13 cellular contexts compared by ENCODE assay signal in the genomic region with DNA sequence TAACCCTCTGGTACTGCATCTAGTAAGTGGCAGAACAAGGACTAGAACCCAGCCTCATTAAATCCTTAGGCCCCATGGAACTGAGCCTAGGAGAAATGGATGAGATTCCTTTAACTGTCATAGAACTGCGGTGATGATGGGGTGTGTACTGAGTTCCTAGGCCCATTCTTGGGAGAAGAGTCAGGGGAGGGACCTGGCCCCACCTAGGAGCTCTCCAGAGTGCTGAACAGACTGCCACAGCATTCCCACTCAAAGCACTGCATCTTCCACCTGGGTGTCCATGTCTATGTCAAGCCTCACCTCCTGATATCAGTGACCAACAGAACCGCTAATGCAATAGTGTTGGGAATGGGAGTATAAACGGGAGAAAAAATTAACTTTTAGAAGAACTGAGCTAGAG. TPM values are rescaled to one million over a fixed set of nuclear protein-coding genes. Genes with fewer than 3 reads are reported as not detected.
DNase-seq lines count a peak whose midpoint lies in the region; ATAC-seq and TF ChIP-seq lines count a peak whose summit lies in the region.
"Had no signal": no experiment of that assay in that cellular context is flagged by ENCODE, and none has a peak within 500 bp of the region (broad histone marks: within the 10 kb centered on the region; RNA-seq: fewer than 3 reads in every experiment).

No MANE protein-coding gene starts in this region.

- no peaks in the 10 kb centered on the region for H3K27me3 Mint-ChIP-seq in activated naive CD4-positive, alpha-beta T cell treated with anti-CD3 and anti-CD28 coated beads for 36 hours (ENCODE audit: low read depth)

- no peak overlapping the region for H3K27ac Mint-ChIP-seq in activated naive CD4-positive, alpha-beta T cell treated with anti-CD3 and anti-CD28 coated beads for 36 hours
- H3K27ac Mint-ChIP-seq in activated naive CD4-positive, alpha-beta T cell treated with anti-CD3 and anti-CD28 coated beads, Interleukin-2, amount 50 U/mL, for 72 hours, result no peak overlapping the region
- H3K27ac Mint-ChIP-seq: activated CD4-positive, alpha-beta T cell treated with anti-CD3 and anti-CD28 coated beads, Interleukin-2, amount 10 ng/mL, durations not matched to agents 24 days and 14 days had no signal

- H3K4me3 ChIP-seq in RWPE2 (ENCODE audit: severe bottlenecking) (no peak overlapping the region), fibroblast of pulmonary artery (replicated peaks; ENCODE audit: low read depth, low read length) (no peak overlapping the region), upper lobe of right lung (no peak overlapping the region)
- H3K4me3 ChIP-seq: right lobe of liver, testis had no signal

- H3K27ac ChIP-seq in RWPE2 (ENCODE audit: poor library complexity, severe bottlenecking) (no peak overlapping the region), upper lobe of right lung (no peak overlapping the region)
- H3K27ac ChIP-seq: right lobe of liver, testis had no signal

- CTCF ChIA-PET in activated naive CD4-positive, alpha-beta T cell treated with anti-CD3 and anti-CD28 coated beads for 36 hours (lab: Charles Lee), result no interaction called here

- TF ChIP-seq CTCF in RWPE2 (IDR thresholded peaks at IDR 0.05; ENCODE audit: poor library complexity, severe bottlenecking) (no peak), fibroblast of pulmonary artery (IDR thresholded peaks at IDR 0.05; ENCODE audit: low read length, missing control alignments) (no peak), upper lobe of right lung (IDR thresholded peaks at IDR 0.05) (no peak)

- H3K36me3 Mint-ChIP-seq in activated naive CD4-positive, alpha-beta T cell treated with anti-CD3 and anti-CD28 coated beads for 36 hours (ENCODE audit: low read depth), result peaks cover 5% of the 10 kb centered on the region
- H3K36me3 Mint-ChIP-seq in activated naive CD4-positive, alpha-beta T cell treated with anti-CD3 and anti-CD28 coated beads, Interleukin-2, amount 50 U/mL, for 72 hours, result peaks cover 8 to 10% of the 10 kb centered on the region in 2 donors

- no peak for ATAC-seq in activated naive CD4-positive, alpha-beta T cell treated with anti-CD3 and anti-CD28 coated beads, Interleukin-2, amount 50 U/mL, for 72 hours
- ATAC-seq in RWPE2 (ENCODE audit: low read depth) (peak; percentile 70), upper lobe of right lung (peak; percentile 40), GM18861 (IDR thresholded peaks at IDR 0.05; ENCODE audit: unreplicated experiment) (no peak)

- H3K9me3 ChIP-seq in RWPE2 (ENCODE audit: severe bottlenecking), result no peaks in the 10 kb centered on the region
- H3K9me3 ChIP-seq in upper lobe of right lung, result no peaks in the 10 kb centered on the region
- H3K9me3 ChIP-seq: right lobe of liver, testis had no signal

- DNase-seq in activated naive CD4-positive, alpha-beta T cell treated with anti-CD3 and anti-CD28 coated beads for 36 hours, result peak; percentile 12
- DNase-seq in activated naive CD4-positive, alpha-beta T cell treated with anti-CD3 and anti-CD28 coated beads, Interleukin-2, amount 50 U/mL, for 72 hours (ENCODE audit: low spot score in 2 of 2), result no peak
- DNase-seq in RWPE2 (ENCODE audit: low spot score) (no peak), fibroblast of pulmonary artery (ENCODE audit: low read depth) (peak; percentile 18), upper lobe of right lung (no peak), inferior parietal cortex (ENCODE audit: extremely low spot score) (no peak), anterior cingulate cortex (lab: John Stamatoyannopoulos, UW) (no peak)
- DNase-seq: activated CD4-positive, alpha-beta T cell treated with anti-CD3 and anti-CD28 coated beads, Interleukin-2, amount 10 ng/mL, durations not matched to agents 24 days and 14 days; NCI-H1436 treated with DMSO at 0.1 percent for 48 hours; NCI-H748 treated with DMSO at 0.1 percent for 48 hours; right lobe of liver; testis had no signal

- H3K4me3 Mint-ChIP-seq in activated naive CD4-positive, alpha-beta T cell treated with anti-CD3 and anti-CD28 coated beads for 36 hours, result no peak overlapping the region
- H3K4me3 Mint-ChIP-seq: activated CD4-positive, alpha-beta T cell treated with anti-CD3 and anti-CD28 coated beads, Interleukin-2, amount 10 ng/mL, durations not matched to agents 24 days and 14 days had no signal

- no peaks in the 10 kb centered on the region for H3K27me3 ChIP-seq in RWPE2 (ENCODE audit: insufficient read depth, poor library complexity, severe bottlenecking)
- H3K27me3 ChIP-seq in upper lobe of right lung, result no peaks in the 10 kb centered on the region
- H3K27me3 ChIP-seq: right lobe of liver, testis had no signal

- H3K36me3 ChIP-seq in RWPE2 (ENCODE audit: low read depth) (no peaks in the 10 kb centered on the region), upper lobe of right lung (no peaks in the 10 kb centered on the region)
- H3K36me3 ChIP-seq: right lobe of liver had no signal

- no peaks in the 10 kb centered on the region for H3K9me3 Mint-ChIP-seq in activated naive CD4-positive, alpha-beta T cell treated with anti-CD3 and anti-CD28 coated beads for 36 hours
- H3K9me3 Mint-ChIP-seq in activated naive CD4-positive, alpha-beta T cell treated with anti-CD3 and anti-CD28 coated beads, Interleukin-2, amount 50 U/mL, for 72 hours, result no peaks in the 10 kb centered on the region
- H3K9me3 Mint-ChIP-seq: activated CD4-positive, alpha-beta T cell treated with anti-CD3 and anti-CD28 coated beads, Interleukin-2, amount 10 ng/mL, durations not matched to agents 24 days and 14 days had no signal

- peaks cover 12% of the 10 kb centered on the region for H3K4me1 Mint-ChIP-seq in activated naive CD4-positive, alpha-beta T cell treated with anti-CD3 and anti-CD28 coated beads for 36 hours (ENCODE audit: low read depth)

- H3K4me1 ChIP-seq in RWPE2 (ENCODE audit: insufficient read depth, poor library complexity, severe bottlenecking) (peaks cover 13% of the 10 kb centered on the region), upper lobe of right lung (no peaks in the 10 kb centered on the region)
- H3K4me1 ChIP-seq: right lobe of liver, testis had no signal

- intact Hi-C loops in activated naive CD4-positive, alpha-beta T cell treated with anti-CD3 and anti-CD28 coated beads for 36 hours (cut with micrococcal nuclease), result no loop called here
- intact Hi-C loops in upper lobe of right lung (cut with DNase I), result no loop called here

RNA-seq across cellular contexts. Expression of gene TTLL11, which starts 36.6 kb away (rescaled TPM):
- under 1 TPM; 0.84 to 0.86 TPM for total RNA-seq in activated naive CD4-positive, alpha-beta T cell treated with anti-CD3 and anti-CD28 coated beads for 36 hours
- 1 to 10 TPM in 1 of 2 donors, under 1 TPM in 1; 0.39 to 2.1 TPM for total RNA-seq in activated naive CD4-positive, alpha-beta T cell treated with anti-CD3 and anti-CD28 coated beads, Interleukin-2, amount 50 U/mL, for 72 hours
- 10.7 TPM for total RNA-seq in upper lobe of right lung

Comparison
In these comparisons a context has a peak if more than half of its experiments do, and no peak if none do; other contexts are left out.
1. DNase-seq: peak in activated naive CD4-positive, alpha-beta T cell treated with anti-CD3 and anti-CD28 coated beads for 36 hours (single experiment) and fibroblast of pulmonary artery (single experiment); none in activated naive CD4-positive, alpha-beta T cell treated with anti-CD3 and anti-CD28 coated beads, Interleukin-2, amount 50 U/mL, for 72 hours (0 of 2), RWPE2 (single experiment), upper lobe of right lung (single experiment), inferior parietal cortex (single experiment) and anterior cingulate cortex (0 of 58).
2. ATAC-seq: peak in RWPE2 (single experiment) and upper lobe of right lung (single experiment); none in activated naive CD4-positive, alpha-beta T cell treated with anti-CD3 and anti-CD28 coated beads, Interleukin-2, amount 50 U/mL, for 72 hours (0 of 2) and GM18861 (single experiment).